37 cellular contexts compared by ENCODE assay signal in the genomic region with DNA sequence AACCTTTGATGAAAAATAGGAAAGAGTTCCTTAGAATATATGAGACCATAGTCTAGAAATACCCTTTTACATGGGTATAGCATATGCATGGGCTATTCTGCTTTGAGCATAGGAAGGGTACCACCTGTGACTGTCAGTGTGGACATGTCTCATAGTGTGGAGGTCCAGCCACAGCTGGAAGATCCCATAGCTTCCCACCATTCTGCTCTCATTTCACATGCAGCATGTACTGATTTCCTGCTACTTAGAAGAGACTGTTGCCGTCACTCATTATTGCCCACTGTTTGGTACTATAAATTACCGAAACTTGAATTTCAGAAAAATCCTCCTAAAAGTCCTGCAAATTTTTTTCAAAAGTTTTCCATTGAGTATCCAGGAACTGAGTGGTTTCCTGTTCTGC.
"Had no signal": no experiment of that assay in that cellular context is flagged by ENCODE, and none has a peak within 500 bp of the region (broad histone marks: within the 10 kb centered on the region; RNA-seq: fewer than 3 reads in every experiment).

No MANE protein-coding gene starts in this region.

- H3K4me3 Mint-ChIP-seq: activated B cell treated with CpG ODN at 0.5 μM for 24 hours; activated CD4-positive, alpha-beta memory T cell treated with anti-CD3 and anti-CD28 coated beads for 36 hours; activated CD4-positive, alpha-beta T cell treated with anti-CD3 and anti-CD28 coated beads, Interleukin-2, amount 10 ng/mL, durations not matched to agents 24 days and 14 days; activated CD8-positive, alpha-beta T cell treated with anti-CD3 and anti-CD28 coated beads for 36 hours; activated naive CD4-positive, alpha-beta T cell treated with anti-CD3 and anti-CD28 coated beads for 36 hours; activated naive CD8-positive, alpha-beta T cell treated with anti-CD3 and anti-CD28 coated beads for 36 hours; activated T-cell treated with anti-CD3 and anti-CD28 coated beads, Interleukin-2, amount 50 U/mL, for 4 hours; activated T-cell treated with anti-CD3 and anti-CD28 coated beads, Interleukin-2, amount 50 U/mL, for 72 hours; activated T-helper 1 cell treated with anti-CD3 and anti-CD28 coated beads, Interleukin-12 subunit alpha, Interleukin-12 subunit beta, Interleukin-2, Interleukin-4 antibody, amounts not matched to agents 30 ng/mL and 10 ng/mL and 1 ng/mL, durations not matched to agents 14 hours and 24 hours and 36 hours; activated T-helper 17 cell treated with anti-CD3 and anti-CD28 coated beads, Interleukin-2, amount 50 U/mL, for 72 hours; T-helper 1 cell treated with Interleukin-12 subunit alpha and Interleukin-12 subunit beta and Interleukin-4 antibody, amounts not matched to agents 30 μg/mL and 1 μg/mL, for 36 hours; T-helper 2 cell treated with Interferon-gamma antibody and Interleukin-4, amounts not matched to agents 5 μg/mL and 100 μg/mL, for 36 hours had no signal

- DNase-seq: activated B cell treated with CpG ODN at 0.5 μM for 24 hours; activated CD4-positive, alpha-beta memory T cell treated with anti-CD3 and anti-CD28 coated beads for 36 hours; activated CD4-positive, alpha-beta T cell treated with anti-CD3 and anti-CD28 coated beads for 4 hours; activated CD4-positive, alpha-beta T cell treated with anti-CD3 and anti-CD28 coated beads, Interleukin-2, amount 10 ng/mL, durations not matched to agents 24 days and 14 days; activated CD4-positive, alpha-beta T cell treated with anti-CD3 and anti-CD28 coated beads, Interleukin-2, amount 50 U/mL, for 1 hour; activated CD4-positive, alpha-beta T cell treated with anti-CD3 and anti-CD28 coated beads, Interleukin-2, amount 50 U/mL, for 4 hours; activated CD4-positive, CD25-positive, alpha-beta regulatory T cell treated with anti-CD3 and anti-CD28 coated beads, Interleukin-2, amount 50 U/mL, for 72 hours; activated CD8-positive, alpha-beta memory T cell treated with anti-CD3 and anti-CD28 coated beads, Interleukin-2, amount 50 U/mL, for 4 hours; activated CD8-positive, alpha-beta T cell treated with anti-CD3 and anti-CD28 coated beads for 36 hours; activated effector memory CD4-positive, alpha-beta T cell treated with anti-CD3 and anti-CD28 coated beads, Interleukin-2, amount 50 U/mL, for 16 hours; activated gamma-delta T cell treated with Interleukin-2 at 50 U/mL for 16 hours; activated naive CD4-positive, alpha-beta T cell; activated naive CD4-positive, alpha-beta T cell treated with anti-CD3 and anti-CD28 coated beads for 36 hours; activated naive CD4-positive, alpha-beta T cell treated with anti-CD3 and anti-CD28 coated beads, Interleukin-2, amount 50 U/mL, for 16 hours; activated naive CD8-positive, alpha-beta T cell treated with anti-CD3 and anti-CD28 coated beads for 36 hours; activated T-cell treated with anti-CD3 and anti-CD28 coated beads for 4 hours; activated T-cell treated with anti-CD3 and anti-CD28 coated beads, Interleukin-2, amount 50 U/mL, for 1 hour; activated T-cell treated with anti-CD3 and anti-CD28 coated beads, Interleukin-2, amount 50 U/mL, for 4 hours; activated T-cell treated with anti-CD3 and anti-CD28 coated beads, Interleukin-2, amount 50 U/mL, for 72 hours; adrenal gland; amniotic stem cell; aorta; body of pancreas; brain microvascular endothelial cell; central memory CD4-positive, alpha-beta T cell; T-helper 1 cell; T-helper 2 cell; T-helper 9 cell had no signal

- H3K4me3 ChIP-seq: adrenal gland, body of pancreas, breast epithelium had no signal

- FAIRE-seq: astrocyte, TTC549 had no signal

- H3K4me1 Mint-ChIP-seq: activated B cell treated with CpG ODN at 0.5 μM for 24 hours; activated CD4-positive, alpha-beta T cell treated with anti-CD3 and anti-CD28 coated beads, Interleukin-2, amount 10 ng/mL, durations not matched to agents 24 days and 14 days; activated naive CD8-positive, alpha-beta T cell treated with anti-CD3 and anti-CD28 coated beads for 36 hours; activated T-helper 17 cell treated with anti-CD3 and anti-CD28 coated beads, Interleukin-2, amount 50 U/mL, for 72 hours had no signal

- ATAC-seq: activated CD8-positive, alpha-beta T cell treated with anti-CD3 and anti-CD28 coated beads for 36 hours; activated naive CD4-positive, alpha-beta T cell treated with anti-CD3 and anti-CD28 coated beads, Interleukin-2, amount 50 U/mL, for 72 hours; activated T-cell treated with anti-CD3 and anti-CD28 coated beads, Interleukin-2, amount 50 U/mL, for 4 hours; activated T-cell treated with anti-CD3 and anti-CD28 coated beads, Interleukin-2, amount 50 U/mL, for 72 hours; activated T-helper 17 cell treated with anti-CD3 and anti-CD28 coated beads, Interleukin-2, amount 50 U/mL, for 72 hours; body of pancreas had no signal

- H3K4me1 ChIP-seq: adrenal gland, breast epithelium had no signal

- H3K9me3 ChIP-seq: adrenal gland, body of pancreas had no signal

- H3K27ac Mint-ChIP-seq: activated B cell treated with CpG ODN at 0.5 μM for 24 hours; activated CD4-positive, alpha-beta memory T cell treated with anti-CD3 and anti-CD28 coated beads for 36 hours; activated CD4-positive, alpha-beta T cell treated with anti-CD3 and anti-CD28 coated beads, Interleukin-2, amount 10 ng/mL, durations not matched to agents 24 days and 14 days; activated CD8-positive, alpha-beta T cell treated with anti-CD3 and anti-CD28 coated beads for 36 hours; activated naive CD4-positive, alpha-beta T cell treated with anti-CD3 and anti-CD28 coated beads for 36 hours; activated naive CD4-positive, alpha-beta T cell treated with anti-CD3 and anti-CD28 coated beads, Interleukin-2, amount 50 U/mL, for 72 hours; activated naive CD8-positive, alpha-beta T cell treated with anti-CD3 and anti-CD28 coated beads for 36 hours; activated T-cell treated with anti-CD3 and anti-CD28 coated beads, Interleukin-2, amount 50 U/mL, for 72 hours; activated T-helper 1 cell treated with anti-CD3 and anti-CD28 coated beads, Interleukin-12 subunit alpha, Interleukin-12 subunit beta, Interleukin-2, Interleukin-4 antibody, amounts not matched to agents 30 ng/mL and 10 ng/mL and 1 ng/mL, durations not matched to agents 14 hours and 24 hours and 36 hours; activated T-helper 17 cell treated with anti-CD3 and anti-CD28 coated beads, Interleukin-2, amount 50 U/mL, for 72 hours; T-helper 1 cell treated with Interleukin-12 subunit alpha and Interleukin-12 subunit beta and Interleukin-4 antibody, amounts not matched to agents 30 μg/mL and 1 μg/mL, for 36 hours; T-helper 2 cell treated with Interferon-gamma antibody and Interleukin-4, amounts not matched to agents 5 μg/mL and 100 μg/mL, for 36 hours had no signal

- H3K9me3 Mint-ChIP-seq: activated B cell treated with CpG ODN at 0.5 μM for 24 hours; activated CD4-positive, alpha-beta memory T cell treated with anti-CD3 and anti-CD28 coated beads for 36 hours; activated CD8-positive, alpha-beta T cell treated with anti-CD3 and anti-CD28 coated beads for 36 hours; activated naive CD4-positive, alpha-beta T cell treated with anti-CD3 and anti-CD28 coated beads for 36 hours; activated naive CD4-positive, alpha-beta T cell treated with anti-CD3 and anti-CD28 coated beads, Interleukin-2, amount 50 U/mL, for 72 hours; activated naive CD8-positive, alpha-beta T cell treated with anti-CD3 and anti-CD28 coated beads for 36 hours; activated T-cell treated with anti-CD3 and anti-CD28 coated beads, Interleukin-2, amount 50 U/mL, for 4 hours; activated T-cell treated with anti-CD3 and anti-CD28 coated beads, Interleukin-2, amount 50 U/mL, for 72 hours; activated T-helper 1 cell treated with anti-CD3 and anti-CD28 coated beads, Interleukin-12 subunit alpha, Interleukin-12 subunit beta, Interleukin-2, Interleukin-4 antibody, amounts not matched to agents 30 ng/mL and 10 ng/mL and 1 ng/mL, durations not matched to agents 14 hours and 24 hours and 36 hours; activated T-helper 17 cell treated with anti-CD3 and anti-CD28 coated beads, Interleukin-2, amount 50 U/mL, for 72 hours; T-helper 1 cell treated with Interleukin-12 subunit alpha and Interleukin-12 subunit beta and Interleukin-4 antibody, amounts not matched to agents 30 μg/mL and 1 μg/mL, for 36 hours; T-helper 2 cell treated with Interferon-gamma antibody and Interleukin-4, amounts not matched to agents 5 μg/mL and 100 μg/mL, for 36 hours had no signal

- H3K27ac ChIP-seq: adrenal gland, body of pancreas, brain microvascular endothelial cell, breast epithelium, VCaP had no signal

- H3K36me3 Mint-ChIP-seq: activated CD4-positive, alpha-beta memory T cell treated with anti-CD3 and anti-CD28 coated beads for 36 hours; activated naive CD4-positive, alpha-beta T cell treated with anti-CD3 and anti-CD28 coated beads, Interleukin-2, amount 50 U/mL, for 72 hours; activated naive CD8-positive, alpha-beta T cell treated with anti-CD3 and anti-CD28 coated beads for 36 hours had no signal

- H3K36me3 ChIP-seq: adrenal gland, brain microvascular endothelial cell, breast epithelium had no signal

- H3K27me3 ChIP-seq: adrenal gland, body of pancreas, brain microvascular endothelial cell, breast epithelium had no signal
